1 cellular context compared by ENCODE assay signal in the genomic region with DNA sequence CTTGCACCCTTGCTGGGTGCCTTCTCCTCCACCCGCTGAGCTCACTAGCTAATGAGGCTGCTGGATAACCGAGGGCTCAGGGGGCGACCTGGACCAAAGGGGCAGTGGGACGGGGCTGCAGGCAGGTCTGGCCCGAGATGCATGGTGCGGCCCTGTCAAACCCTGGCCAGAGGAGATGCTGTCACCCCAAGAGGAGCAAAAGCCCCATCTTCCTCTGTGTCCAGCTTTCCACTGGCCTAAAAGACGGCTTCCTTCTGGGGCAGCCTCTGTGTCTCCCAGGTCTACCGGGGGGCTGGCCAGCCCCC.
TF ChIP-seq lines count a peak whose summit lies in the region.

No MANE protein-coding gene starts in this region.

TF ChIP-seq in neural cell, 6 proteins besides CTCF, POLR2A, EP300 and RAD21:
- TF ChIP-seq, protein P1, sequence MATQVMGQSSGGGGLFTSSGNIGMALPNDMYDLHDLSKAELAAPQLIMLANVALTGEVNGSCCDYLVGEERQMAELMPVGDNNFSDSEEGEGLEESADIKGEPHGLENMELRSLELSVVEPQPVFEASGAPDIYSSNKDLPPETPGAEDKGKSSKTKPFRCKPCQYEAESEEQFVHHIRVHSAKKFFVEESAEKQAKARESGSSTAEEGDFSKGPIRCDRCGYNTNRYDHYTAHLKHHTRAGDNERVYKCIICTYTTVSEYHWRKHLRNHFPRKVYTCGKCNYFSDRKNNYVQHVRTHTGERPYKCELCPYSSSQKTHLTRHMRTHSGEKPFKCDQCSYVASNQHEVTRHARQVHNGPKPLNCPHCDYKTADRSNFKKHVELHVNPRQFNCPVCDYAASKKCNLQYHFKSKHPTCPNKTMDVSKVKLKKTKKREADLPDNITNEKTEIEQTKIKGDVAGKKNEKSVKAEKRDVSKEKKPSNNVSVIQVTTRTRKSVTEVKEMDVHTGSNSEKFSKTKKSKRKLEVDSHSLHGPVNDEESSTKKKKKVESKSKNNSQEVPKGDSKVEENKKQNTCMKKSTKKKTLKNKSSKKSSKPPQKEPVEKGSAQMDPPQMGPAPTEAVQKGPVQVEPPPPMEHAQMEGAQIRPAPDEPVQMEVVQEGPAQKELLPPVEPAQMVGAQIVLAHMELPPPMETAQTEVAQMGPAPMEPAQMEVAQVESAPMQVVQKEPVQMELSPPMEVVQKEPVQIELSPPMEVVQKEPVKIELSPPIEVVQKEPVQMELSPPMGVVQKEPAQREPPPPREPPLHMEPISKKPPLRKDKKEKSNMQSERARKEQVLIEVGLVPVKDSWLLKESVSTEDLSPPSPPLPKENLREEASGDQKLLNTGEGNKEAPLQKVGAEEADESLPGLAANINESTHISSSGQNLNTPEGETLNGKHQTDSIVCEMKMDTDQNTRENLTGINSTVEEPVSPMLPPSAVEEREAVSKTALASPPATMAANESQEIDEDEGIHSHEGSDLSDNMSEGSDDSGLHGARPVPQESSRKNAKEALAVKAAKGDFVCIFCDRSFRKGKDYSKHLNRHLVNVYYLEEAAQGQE (IDR thresholded peaks at IDR 0.05; ENCODE audit: borderline replicate concordance) = no peak
- TF ChIP-seq MXI1 (conservative IDR thresholded peaks at IDR 0.05; ENCODE audit: poor library complexity, severe bottlenecking) = no peak
- no peak for TF ChIP-seq TAF1 (IDR thresholded peaks at IDR 0.05; ENCODE audit: low read depth)
- TF ChIP-seq SMC3 (conservative IDR thresholded peaks at IDR 0.05; ENCODE audit: poor library complexity) = no peak
- TF ChIP-seq EZH2 (IDR thresholded peaks at IDR 0.05; ENCODE audit: borderline replicate concordance, insufficient read depth, low read length, poor library complexity, severe bottlenecking) = no peak
- no peak for TF ChIP-seq POLR2AphosphoS5 (IDR thresholded peaks at IDR 0.05)
